1 cellular context compared by ENCODE assay signal in genomic region chr2:199490049-199490448, GRCh38.
TF ChIP-seq lines count a peak whose summit lies in the region.

No MANE protein-coding gene starts in this region.

TF ChIP-seq in K562, 482 proteins besides CTCF, POLR2A, EP300 and RAD21 (continued from another document):
- TF ChIP-seq, protein P1, sequence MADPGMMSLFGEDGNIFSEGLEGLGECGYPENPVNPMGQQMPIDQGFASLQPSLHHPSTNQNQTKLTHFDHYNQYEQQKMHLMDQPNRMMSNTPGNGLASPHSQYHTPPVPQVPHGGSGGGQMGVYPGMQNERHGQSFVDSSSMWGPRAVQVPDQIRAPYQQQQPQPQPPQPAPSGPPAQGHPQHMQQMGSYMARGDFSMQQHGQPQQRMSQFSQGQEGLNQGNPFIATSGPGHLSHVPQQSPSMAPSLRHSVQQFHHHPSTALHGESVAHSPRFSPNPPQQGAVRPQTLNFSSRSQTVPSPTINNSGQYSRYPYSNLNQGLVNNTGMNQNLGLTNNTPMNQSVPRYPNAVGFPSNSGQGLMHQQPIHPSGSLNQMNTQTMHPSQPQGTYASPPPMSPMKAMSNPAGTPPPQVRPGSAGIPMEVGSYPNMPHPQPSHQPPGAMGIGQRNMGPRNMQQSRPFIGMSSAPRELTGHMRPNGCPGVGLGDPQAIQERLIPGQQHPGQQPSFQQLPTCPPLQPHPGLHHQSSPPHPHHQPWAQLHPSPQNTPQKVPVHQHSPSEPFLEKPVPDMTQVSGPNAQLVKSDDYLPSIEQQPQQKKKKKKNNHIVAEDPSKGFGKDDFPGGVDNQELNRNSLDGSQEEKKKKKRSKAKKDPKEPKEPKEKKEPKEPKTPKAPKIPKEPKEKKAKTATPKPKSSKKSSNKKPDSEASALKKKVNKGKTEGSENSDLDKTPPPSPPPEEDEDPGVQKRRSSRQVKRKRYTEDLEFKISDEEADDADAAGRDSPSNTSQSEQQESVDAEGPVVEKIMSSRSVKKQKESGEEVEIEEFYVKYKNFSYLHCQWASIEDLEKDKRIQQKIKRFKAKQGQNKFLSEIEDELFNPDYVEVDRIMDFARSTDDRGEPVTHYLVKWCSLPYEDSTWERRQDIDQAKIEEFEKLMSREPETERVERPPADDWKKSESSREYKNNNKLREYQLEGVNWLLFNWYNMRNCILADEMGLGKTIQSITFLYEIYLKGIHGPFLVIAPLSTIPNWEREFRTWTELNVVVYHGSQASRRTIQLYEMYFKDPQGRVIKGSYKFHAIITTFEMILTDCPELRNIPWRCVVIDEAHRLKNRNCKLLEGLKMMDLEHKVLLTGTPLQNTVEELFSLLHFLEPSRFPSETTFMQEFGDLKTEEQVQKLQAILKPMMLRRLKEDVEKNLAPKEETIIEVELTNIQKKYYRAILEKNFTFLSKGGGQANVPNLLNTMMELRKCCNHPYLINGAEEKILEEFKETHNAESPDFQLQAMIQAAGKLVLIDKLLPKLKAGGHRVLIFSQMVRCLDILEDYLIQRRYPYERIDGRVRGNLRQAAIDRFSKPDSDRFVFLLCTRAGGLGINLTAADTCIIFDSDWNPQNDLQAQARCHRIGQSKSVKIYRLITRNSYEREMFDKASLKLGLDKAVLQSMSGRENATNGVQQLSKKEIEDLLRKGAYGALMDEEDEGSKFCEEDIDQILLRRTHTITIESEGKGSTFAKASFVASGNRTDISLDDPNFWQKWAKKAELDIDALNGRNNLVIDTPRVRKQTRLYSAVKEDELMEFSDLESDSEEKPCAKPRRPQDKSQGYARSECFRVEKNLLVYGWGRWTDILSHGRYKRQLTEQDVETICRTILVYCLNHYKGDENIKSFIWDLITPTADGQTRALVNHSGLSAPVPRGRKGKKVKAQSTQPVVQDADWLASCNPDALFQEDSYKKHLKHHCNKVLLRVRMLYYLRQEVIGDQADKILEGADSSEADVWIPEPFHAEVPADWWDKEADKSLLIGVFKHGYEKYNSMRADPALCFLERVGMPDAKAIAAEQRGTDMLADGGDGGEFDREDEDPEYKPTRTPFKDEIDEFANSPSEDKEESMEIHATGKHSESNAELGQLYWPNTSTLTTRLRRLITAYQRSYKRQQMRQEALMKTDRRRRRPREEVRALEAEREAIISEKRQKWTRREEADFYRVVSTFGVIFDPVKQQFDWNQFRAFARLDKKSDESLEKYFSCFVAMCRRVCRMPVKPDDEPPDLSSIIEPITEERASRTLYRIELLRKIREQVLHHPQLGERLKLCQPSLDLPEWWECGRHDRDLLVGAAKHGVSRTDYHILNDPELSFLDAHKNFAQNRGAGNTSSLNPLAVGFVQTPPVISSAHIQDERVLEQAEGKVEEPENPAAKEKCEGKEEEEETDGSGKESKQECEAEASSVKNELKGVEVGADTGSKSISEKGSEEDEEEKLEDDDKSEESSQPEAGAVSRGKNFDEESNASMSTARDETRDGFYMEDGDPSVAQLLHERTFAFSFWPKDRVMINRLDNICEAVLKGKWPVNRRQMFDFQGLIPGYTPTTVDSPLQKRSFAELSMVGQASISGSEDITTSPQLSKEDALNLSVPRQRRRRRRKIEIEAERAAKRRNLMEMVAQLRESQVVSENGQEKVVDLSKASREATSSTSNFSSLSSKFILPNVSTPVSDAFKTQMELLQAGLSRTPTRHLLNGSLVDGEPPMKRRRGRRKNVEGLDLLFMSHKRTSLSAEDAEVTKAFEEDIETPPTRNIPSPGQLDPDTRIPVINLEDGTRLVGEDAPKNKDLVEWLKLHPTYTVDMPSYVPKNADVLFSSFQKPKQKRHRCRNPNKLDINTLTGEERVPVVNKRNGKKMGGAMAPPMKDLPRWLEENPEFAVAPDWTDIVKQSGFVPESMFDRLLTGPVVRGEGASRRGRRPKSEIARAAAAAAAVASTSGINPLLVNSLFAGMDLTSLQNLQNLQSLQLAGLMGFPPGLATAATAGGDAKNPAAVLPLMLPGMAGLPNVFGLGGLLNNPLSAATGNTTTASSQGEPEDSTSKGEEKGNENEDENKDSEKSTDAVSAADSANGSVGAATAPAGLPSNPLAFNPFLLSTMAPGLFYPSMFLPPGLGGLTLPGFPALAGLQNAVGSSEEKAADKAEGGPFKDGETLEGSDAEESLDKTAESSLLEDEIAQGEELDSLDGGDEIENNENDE (IDR thresholded peaks at IDR 0.05; ENCODE audit: low read depth, low read length): no peak
- TF ChIP-seq PBX2 (CRISPR knock-in tag; IDR thresholded peaks at IDR 0.05; ENCODE audit: low read depth) (no peak), PBX2 (tag; conservative IDR thresholded peaks at IDR 0.05; ENCODE audit: low read depth) (peak; percentile 80), NFIC (IDR thresholded peaks at IDR 0.05) (peak; percentile 77)
